ENCODE assay signal across 11 cellular contexts in genomic region chr5:132256783-132257130, GRCh38. TPM values are rescaled to one million over a fixed set of nuclear protein-coding genes. Genes with fewer than 3 reads are reported as not detected.
A peak's percentile ranks its signal among the peaks of the same experiment; 100 is the strongest.
DNase-seq lines count a peak whose midpoint lies in the region; ATAC-seq and TF ChIP-seq lines count a peak whose summit lies in the region.
"Had no signal": no experiment of that assay in that cellular context is flagged by ENCODE, and none has a peak within 500 bp of the region (broad histone marks: within the 10 kb centered on the region; RNA-seq: fewer than 3 reads in every experiment).

No MANE protein-coding gene starts in this region.

- H3K4me1 ChIP-seq in ascending aorta (peaks cover 20 to 52% of the 10 kb centered on the region in 2 donors), iPS-20b (ENCODE audit: insufficient read depth, low read length) (no peaks in the 10 kb centered on the region)

- H3K36me3 ChIP-seq in H7 (replicated peaks; ENCODE audit: control insufficient read depth, insufficient read depth, low read length): no peaks in the 10 kb centered on the region
- no peaks in the 10 kb centered on the region for H3K36me3 ChIP-seq in ascending aorta
- H3K36me3 ChIP-seq in iPS-20b (ENCODE audit: insufficient read depth, low read depth, low read length): no peaks in the 10 kb centered on the region

- ATAC-seq in GM18502 (IDR thresholded peaks at IDR 0.05; ENCODE audit: poor library complexity, unreplicated experiment): no peak

- no peak for TF ChIP-seq CTCF in ascending aorta (IDR thresholded peaks at IDR 0.05)

- H3K27me3 ChIP-seq in H7 (ENCODE audit: control insufficient read depth, insufficient read depth, low read length) (peaks cover 13% of the 10 kb centered on the region), ascending aorta (no peaks in the 10 kb centered on the region), iPS-20b (ENCODE audit: insufficient read depth, low read length) (peaks cover 26% of the 10 kb centered on the region)

- no peak for DNase-seq in H7
- peak in 1 of 2 donors; percentile 61 for DNase-seq in ascending aorta (ENCODE audit: low spot score in 2 of 2)
- no peak for DNase-seq in skeletal muscle cell (ENCODE audit: low read depth)
- no peak for DNase-seq in NCI-H2081 (lab: John Stamatoyannopoulos, UW)
- no peak for DNase-seq in occipital lobe (lab: John Stamatoyannopoulos, UW)
- no peak for DNase-seq in stimulated activated CD4-positive, alpha-beta T cell treated with anti-CD3 and anti-CD28 coated beads, Interleukin-1b, Interleukin-23, amount 100 ng/mL, for 48 hours
- DNase-seq: NCI-H446; SIG-M5; stimulated activated CD4-positive, alpha-beta T cell treated with anti-CD3 and anti-CD28 coated beads, Interleukin-4, amount 100 ng/mL, for 1 hour had no signal

- H3K9me3 ChIP-seq in ascending aorta (no peaks in the 10 kb centered on the region), iPS-20b (ENCODE audit: insufficient read depth, low read depth, low read length) (no peaks in the 10 kb centered on the region)

- intact Hi-C loops in ascending aorta (cut with DNase I): loop anchor here (2.0 to 10.0 kb wide), 3 partner anchors 18 to 622 kb away; partner anchors contain the start of gene RAPGEF6

- peak overlapping the region; percentile 68; the same call in 1 of the 2 replicates for H3K9ac ChIP-seq in iPS-20b (ENCODE audit: low read depth, low read length)

- peak overlapping the region; percentile 98 to 99 for H3K27ac ChIP-seq in ascending aorta
- H3K27ac ChIP-seq in iPS-20b (ENCODE audit: low read length): no peak overlapping the region

- H3K4me3 ChIP-seq in H7 (ENCODE audit: insufficient read depth, low read depth, low read length) (peak overlapping the region; percentile 59; the same call in 1 of the 2 replicates), ascending aorta (peak overlapping the region; percentile 62 to 81), iPS-20b (ENCODE audit: low read length) (peak overlapping the region; percentile 68; the same call in 1 of the 2 replicates), skeletal muscle cell (ENCODE audit: low read depth, low read length) (peak overlapping the region; percentile 83)

RNA-seq across cellular contexts. Expression of gene PDLIM4, which starts 0.7 kb away (rescaled TPM):
- total RNA-seq in H7 (2014; rRNA removed; shearing (Covaris generic)): 4.7 and 11.2 TPM in 2 replicates
- total RNA-seq in ascending aorta: 49.1 TPM
- total RNA-seq in occipital lobe: 3.1 TPM

RNA-seq across cellular contexts. Expression of gene P4HA2, which starts 29.1 kb away (rescaled TPM):
- total RNA-seq in H7 (2014; rRNA removed; shearing (Covaris generic)): 5.4 and 8.4 TPM in 2 replicates
- total RNA-seq in ascending aorta: 22.6 TPM
- total RNA-seq in occipital lobe: 15.3 TPM

RNA-seq across cellular contexts. Expression of gene SLC22A4, which starts 37.4 kb away (rescaled TPM):
- total RNA-seq in H7 (2014; rRNA removed; shearing (Covaris generic)): 0.17 and 0.81 TPM in 2 replicates
- total RNA-seq in ascending aorta (18.1 TPM), occipital lobe (1.6 TPM)
